In genomic region chr11:95498731-95499396, GRCh38 we compare ENCODE assay signal across 19 cellular contexts.
A peak's percentile ranks its signal among the peaks of the same experiment; 100 is the strongest.
DNase-seq lines count a peak whose midpoint lies in the region; ATAC-seq and TF ChIP-seq lines count a peak whose summit lies in the region.
"Had no signal": no experiment of that assay in that cellular context is flagged by ENCODE, and none has a peak within 500 bp of the region (broad histone marks: within the 10 kb centered on the region; RNA-seq: fewer than 3 reads in every experiment).

No MANE protein-coding gene starts in this region.

- no peak for ATAC-seq in stimulated activated memory B cell treated with anti-CD40 and anti-IgM and Interleukin-4, amounts not matched to agents 10 μg/mL and 1 μg/mL and 100 μg/mL, for 72 hours
- ATAC-seq in GM21381 (IDR thresholded peaks at IDR 0.05; ENCODE audit: unreplicated experiment): no peak
- ATAC-seq: left lobe of liver, right cardiac atrium had no signal

- TF ChIP-seq CTCF in brain (conservative IDR thresholded peaks at IDR 0.05): no peak

- H3K27me3 Mint-ChIP-seq in brain: peaks cover 3% of the 10 kb centered on the region
- H3K27me3 Mint-ChIP-seq in stimulated activated memory B cell treated with anti-CD40 and anti-IgM and Interleukin-4, amounts not matched to agents 10 μg/mL and 1 μg/mL and 100 μg/mL, for 72 hours: no peaks in the 10 kb centered on the region

- H3K27ac Mint-ChIP-seq in brain: peak overlapping the region in 3 of 5 experiments; percentile 3 to 46 (median 42)
- H3K27ac Mint-ChIP-seq in stimulated activated memory B cell treated with anti-CD40 and anti-IgM and Interleukin-4, amounts not matched to agents 10 μg/mL and 1 μg/mL and 100 μg/mL, for 72 hours: peak overlapping the region; percentile 7

- H3K36me3 Mint-ChIP-seq in brain: no peaks in the 10 kb centered on the region
- no peaks in the 10 kb centered on the region for H3K36me3 Mint-ChIP-seq in stimulated activated memory B cell treated with anti-CD40 and anti-IgM and Interleukin-4, amounts not matched to agents 10 μg/mL and 1 μg/mL and 100 μg/mL, for 72 hours

- peaks cover 7 to 11% (median 10%) of the 10 kb centered on the region in 5 experiments for H3K9me3 Mint-ChIP-seq in brain
- no peaks in the 10 kb centered on the region for H3K9me3 Mint-ChIP-seq in stimulated activated memory B cell treated with anti-CD40 and anti-IgM and Interleukin-4, amounts not matched to agents 10 μg/mL and 1 μg/mL and 100 μg/mL, for 72 hours

- peak; percentile 34 for DNase-seq in HT1080 (ENCODE audit: low read depth)
- peak; percentile 77 for DNase-seq in iPS-NIHi7 (ENCODE audit: extremely low spot score)
- no peak for DNase-seq in OCI-M2 (lab: John Stamatoyannopoulos, UW; ENCODE audit: unreplicated experiment)
- no peak for DNase-seq in NCI-H446 treated with DMSO at 0.1 percent for 48 hours (lab: John Stamatoyannopoulos, UW)
- DNase-seq: activated CD4-positive, alpha-beta T cell treated with anti-CD3 and anti-CD28 coated beads for 48 hours; activated effector memory CD4-positive, alpha-beta T cell treated with Interleukin-2 at 50 U/mL for 16 hours; central memory CD4-positive, alpha-beta T cell; effector CD8-positive, alpha-beta T cell; GDM1; NCI-H1105 treated with DMSO at 0.1 percent for 48 hours; NK-92 treated with Interleukin-12 subunit alpha and Interleukin-12 subunit beta, amount 100 ng/mL, for 24 hours; right cardiac atrium; stimulated activated CD4-positive, alpha-beta T cell treated with anti-CD3 and anti-CD28 coated beads, Interleukin-1b, Interleukin-23, amount 100 ng/mL, for 48 hours; stomach; SW 1271 had no signal

- H3K4me3 Mint-ChIP-seq in brain: no peak overlapping the region
- H3K4me3 Mint-ChIP-seq in stimulated activated memory B cell treated with anti-CD40 and anti-IgM and Interleukin-4, amounts not matched to agents 10 μg/mL and 1 μg/mL and 100 μg/mL, for 72 hours: no peak overlapping the region

- H3K4me1 Mint-ChIP-seq in brain: peaks cover 40% of the 10 kb centered on the region
- peaks cover 5% of the 10 kb centered on the region for H3K4me1 Mint-ChIP-seq in stimulated activated memory B cell treated with anti-CD40 and anti-IgM and Interleukin-4, amounts not matched to agents 10 μg/mL and 1 μg/mL and 100 μg/mL, for 72 hours

Comparison
In these comparisons a context has a peak if more than half of its experiments do, and no peak if none do; other contexts are left out.
1. DNase-seq: peak in HT1080 (single experiment) and iPS-NIHi7 (single experiment); none in OCI-M2 (single experiment) and NCI-H446 treated with DMSO at 0.1 percent for 48 hours (single experiment).